14 cellular contexts compared by ENCODE assay signal in genomic region chr14:31070431-31070830, GRCh38. TPM values are rescaled to one million over a fixed set of nuclear protein-coding genes. Genes with fewer than 3 reads are reported as not detected.
DNase-seq lines count a peak whose midpoint lies in the region; ATAC-seq, FAIRE-seq and TF ChIP-seq lines count a peak whose summit lies in the region.
"Had no signal": no experiment of that assay in that cellular context is flagged by ENCODE, and none has a peak within 500 bp of the region (broad histone marks: within the 10 kb centered on the region; RNA-seq: fewer than 3 reads in every experiment).

No MANE protein-coding gene starts in this region.

- no peaks in the 10 kb centered on the region for H4K20me1 ChIP-seq in HepG2 (ENCODE audit: insufficient read depth, low read length)

- POLR2A ChIA-PET in HepG2 (lab: Yijun Ruan, JAX), result interaction anchor here (0.9 kb wide), 1 partner anchor 44 kb away, joined by 3 read pairs; the partner anchor contains the start of gene STRN3

- H3K36me3 ChIP-seq in HepG2 (replicated peaks in 1 of 2; ENCODE audit: control insufficient read depth in 1 of 2, insufficient read depth in 2 of 2, low read length in 2 of 2) (peaks cover 1 to 6% of the 10 kb centered on the region in 2 experiments; a peak in 1 of 5 replicates), right lobe of liver (no peaks in the 10 kb centered on the region)

- no peak overlapping the region for H3K27ac ChIP-seq in HepG2 (ENCODE audit: extremely low read length, insufficient read depth, low read length)
- no peak overlapping the region for H3K27ac ChIP-seq in right lobe of liver
- H3K27ac ChIP-seq: tibial artery had no signal

- no peak for FAIRE-seq in HepG2 (lab: Jason Lieb, UNC)
- FAIRE-seq: small intestine had no signal

- H3K4me1 ChIP-seq in HepG2 (ENCODE audit: insufficient read depth, low read length) (no peaks in the 10 kb centered on the region), right lobe of liver (no peaks in the 10 kb centered on the region)
- H3K4me1 ChIP-seq: tibial artery had no signal

- intact Hi-C loops in HepG2 (cut with micrococcal nuclease; ENCODE audit: unreplicated experiment) (no loop called here), right lobe of liver (cut with DNase I) (no loop called here)

- H3K79me2 ChIP-seq in HepG2 (ENCODE audit: insufficient read depth, low read length), result no peaks in the 10 kb centered on the region

- 90% methylated on average over 5 of the region's 5 CpGs for WGBS in HepG2 (ENCODE audit: low lambda C conversion rate)
- 100% methylated on average over 1 of the region's 5 CpGs for WGBS in right lobe of liver (ENCODE audit: insufficient coverage, low coverage, low lambda C conversion rate, missing lambda C conversion rate)

- H3K4me2 ChIP-seq in HepG2 (ENCODE audit: low read depth, low read length), result no peak overlapping the region

- H3K9me3 ChIP-seq in HepG2 (ENCODE audit: low read length), result no peaks in the 10 kb centered on the region
- no peaks in the 10 kb centered on the region for H3K9me3 ChIP-seq in right lobe of liver
- H3K9me3 ChIP-seq: tibial artery had no signal

- TF ChIP-seq RAD21 in HepG2 (CRISPR knock-in tag; IDR thresholded peaks at IDR 0.05), result no peak

- H3K4me3 ChIP-seq in HepG2 (replicated peaks in 1 of 3; ENCODE audit: insufficient read depth in 1 of 3, low read depth in 2 of 3, low read length in 3 of 3) (no peak overlapping the region), right lobe of liver (no peak overlapping the region)
- H3K4me3 ChIP-seq: tibial artery had no signal

- no peak overlapping the region for H2AFZ ChIP-seq in HepG2 (ENCODE audit: low read length)

- no peak overlapping the region for H3K9ac ChIP-seq in HepG2 (ENCODE audit: insufficient read depth, low read depth, low read length)

- ATAC-seq in HepG2, result no peak; the same call in 2 of the 3 replicates
- ATAC-seq in right lobe of liver, result no peak
- no peak for ATAC-seq in HG03045 (IDR thresholded peaks at IDR 0.05; ENCODE audit: unreplicated experiment)

- in situ Hi-C loops in HepG2 (cut with HindIII; ENCODE audit: extremely low pct_ligation_motif_present, low pct_unique_long_range_greater_than_20kb), result no loop called here
- in situ Hi-C loops in GM13977 (cut with MboI; ENCODE audit: low pct_unique_long_range_greater_than_20kb, low sequenced_read_pairs, unreplicated experiment), result loop anchor here (10.0 kb wide), 1 partner anchor 86 kb away; no protein-coding TSS in a partner anchor

- H3K27me3 ChIP-seq in HepG2 (ENCODE audit: control insufficient read depth in 1 of 2, insufficient read depth in 2 of 2, low read length in 2 of 2) (no peaks in the 10 kb centered on the region), right lobe of liver (no peaks in the 10 kb centered on the region)
- H3K27me3 ChIP-seq: tibial artery had no signal

- no peak for TF ChIP-seq CTCF in HepG2 (CRISPR knock-in tag; IDR thresholded peaks at IDR 0.05)
- TF ChIP-seq CTCF in right lobe of liver (IDR thresholded peaks at IDR 0.05), result no peak
- no peak for TF ChIP-seq CTCF in GM13977 (IDR thresholded peaks at IDR 0.05; ENCODE audit: extremely low read depth, insufficient read depth, missing control alignments)

- CTCF ChIA-PET in HepG2 (lab: Yijun Ruan, JAX; ENCODE audit: low intra/inter-chr PET ratio, low total read pairs), result no interaction called here

- DNase-seq in HepG2 (ENCODE audit: low spot score) (no peak), right lobe of liver (no peak), amniotic epithelial cell (ENCODE audit: low read depth) (peak; percentile 99), iris pigment epithelial cell (ENCODE audit: low read depth) (peak; percentile 92), GM13977 (ENCODE audit: low spot score) (no peak), globus pallidus (ENCODE audit: low spot score) (no peak)
- no peak for DNase-seq in activated CD4-positive, CD25-positive, alpha-beta regulatory T cell treated with anti-CD3 and anti-CD28 coated beads, Interleukin-2, amount 50 U/mL, for 72 hours
- DNase-seq: activated CD8-positive, alpha-beta memory T cell treated with anti-CD3 and anti-CD28 coated beads, Interleukin-2, amount 50 U/mL, for 48 hours; DMS79; NCI-H446; RPMI8226; small intestine; tibial artery had no signal

- no TSS peak for BruUV-seq in HepG2 (replicated peaks; lab: Mats Ljungman, UMichigan)

- TF ChIP-seq POLR2A in HepG2 (IDR thresholded peaks at IDR 0.05; ENCODE audit: insufficient read depth in 1 of 2, low read depth in 2 of 2, low read length in 2 of 2) (no peak), right lobe of liver (IDR thresholded peaks at IDR 0.05) (no peak)

- TF ChIP-seq EP300 in HepG2 (IDR thresholded peaks at IDR 0.05; ENCODE audit: low read depth in 2 of 2, low read length in 2 of 2), result no peak
- TF ChIP-seq EP300 in HepG2 (CRISPR knock-in tag; IDR thresholded peaks at IDR 0.05; ENCODE audit: borderline replicate concordance), result no peak

TF ChIP-seq in HepG2, 621 proteins besides CTCF, POLR2A, EP300 and RAD21 (continues in another document):
- TF ChIP-seq MAFF (IDR thresholded peaks at IDR 0.05; ENCODE audit: low read depth, low read length), result no peak
- no peak for TF ChIP-seq PLRG1 (conservative IDR thresholded peaks at IDR 0.05)
- TF ChIP-seq ZNF598 (CRISPR knock-in tag; IDR thresholded peaks at IDR 0.05; ENCODE audit: borderline replicate concordance), result no peak
- TF ChIP-seq E2F1 (CRISPR knock-in tag; IDR thresholded peaks at IDR 0.05), result no peak
- no peak for TF ChIP-seq ZNF747 (CRISPR knock-in tag; IDR thresholded peaks at IDR 0.05; ENCODE audit: borderline replicate concordance)

RNA-seq across cellular contexts. Expression of gene STRN3, which starts 44.3 kb away (rescaled TPM):
- total RNA-seq in HepG2 (2016; rRNA removed; fragmentation: Illumina TruSeq; extraction: Trizol), result 123 and 135 TPM in 2 replicates
- total RNA-seq in HepG2 (2016; cell fraction: cytosol; rRNA removed; fragmentation: Illumina TruSeq; extraction: Trizol; ENCODE audit: low read depth), result 98.8 and 127 TPM in 2 replicates
- 127 and 145 TPM in 2 replicates for total RNA-seq in HepG2 (2016; cell fraction: insoluble cytoplasmic fraction; rRNA removed; fragmentation: Illumina TruSeq; extraction: Trizol)
- 62.4 and 67.2 TPM in 2 replicates for total RNA-seq in HepG2 (2016; cell fraction: membrane; rRNA removed; fragmentation: Illumina TruSeq; extraction: Trizol)
- total RNA-seq in HepG2 (2016; cell fraction: nucleus; rRNA removed; fragmentation: Illumina TruSeq; extraction: Trizol), result 136 and 152 TPM in 2 replicates
- polyA plus RNA-seq in HepG2 (2011; rRNA removed), result 44.9 and 49.4 TPM in 2 replicates
- polyA plus RNA-seq in HepG2 (2011; cell fraction: cytosol; rRNA removed), result 17.6 and 28.4 TPM in 2 replicates
- 37.0 and 38.5 TPM in 2 replicates for polyA plus RNA-seq in HepG2 (2011; cell fraction: nucleus; rRNA removed)
- 57.6 and 63.3 TPM in 2 replicates for polyA plus RNA-seq in HepG2 (2012)
- 1.6 and 2.2 TPM in 2 replicates for polyA plus RNA-seq in HepG2 (2016; cell fraction: cytosol; fragmentation: Illumina TruSeq; extraction: Trizol; ENCODE audit: low read depth)
- 83.4 and 92.4 TPM in 2 replicates for polyA plus RNA-seq in HepG2 (2016; cell fraction: insoluble cytoplasmic fraction; fragmentation: Illumina TruSeq; extraction: Trizol; ENCODE audit: low read depth)
- polyA plus RNA-seq in HepG2 (2016; cell fraction: membrane; fragmentation: Illumina TruSeq; extraction: Trizol; ENCODE audit: low read depth), result 9.6 and 10.8 TPM in 2 replicates
- polyA plus RNA-seq in HepG2 (2016; cell fraction: nucleus; fragmentation: Illumina TruSeq; extraction: Trizol; ENCODE audit: insufficient read depth, low read depth), result 89.5 and 94.1 TPM in 2 replicates
- 16.3 and 63.5 TPM in 2 replicates for polyA minus RNA-seq in HepG2 (2011; rRNA and poly(A)+ RNA removed; ENCODE audit: low replicate concordance)
- 84.7 and 102 TPM in 2 replicates for polyA minus RNA-seq in HepG2 (2011; cell fraction: cytosol; rRNA and poly(A)+ RNA removed)
- 292 and 316 TPM in 2 replicates for polyA minus RNA-seq in HepG2 (2011; cell fraction: nucleus; rRNA and poly(A)+ RNA removed)
- 10 to 100 TPM; 19.5 to 28.0 (median 21.5) TPM for total RNA-seq in right lobe of liver

RNA-seq across cellular contexts. Expression of gene AP4S1, which starts 45.0 kb away (rescaled TPM):
- total RNA-seq in HepG2 (2016; rRNA removed; fragmentation: Illumina TruSeq; extraction: Trizol), result 21.1 and 22.4 TPM in 2 replicates
- total RNA-seq in HepG2 (2016; cell fraction: cytosol; rRNA removed; fragmentation: Illumina TruSeq; extraction: Trizol; ENCODE audit: low read depth), result 13.0 and 13.5 TPM in 2 replicates
- 20.7 and 22.3 TPM in 2 replicates for total RNA-seq in HepG2 (2016; cell fraction: insoluble cytoplasmic fraction; rRNA removed; fragmentation: Illumina TruSeq; extraction: Trizol)
- 18.6 and 18.9 TPM in 2 replicates for total RNA-seq in HepG2 (2016; cell fraction: membrane; rRNA removed; fragmentation: Illumina TruSeq; extraction: Trizol)
- 16.1 and 23.9 TPM in 2 replicates for total RNA-seq in HepG2 (2016; cell fraction: nucleus; rRNA removed; fragmentation: Illumina TruSeq; extraction: Trizol)
- polyA plus RNA-seq in HepG2 (2011; rRNA removed), result 3.9 and 4.2 TPM in 2 replicates
- polyA plus RNA-seq in HepG2 (2011; cell fraction: cytosol; rRNA removed), result 2.7 and 4.3 TPM in 2 replicates
- polyA plus RNA-seq in HepG2 (2011; cell fraction: nucleus; rRNA removed), result 4.0 and 5.7 TPM in 2 replicates
- polyA plus RNA-seq in HepG2 (2012), result 8.4 and 10.9 TPM in 2 replicates
- polyA plus RNA-seq in HepG2 (2016; cell fraction: cytosol; fragmentation: Illumina TruSeq; extraction: Trizol; ENCODE audit: low read depth), result 12.3 and 14.0 TPM in 2 replicates
- 22.9 and 29.9 TPM in 2 replicates for polyA plus RNA-seq in HepG2 (2016; cell fraction: insoluble cytoplasmic fraction; fragmentation: Illumina TruSeq; extraction: Trizol; ENCODE audit: low read depth)
- polyA plus RNA-seq in HepG2 (2016; cell fraction: membrane; fragmentation: Illumina TruSeq; extraction: Trizol; ENCODE audit: low read depth), result 16.3 and 16.6 TPM in 2 replicates
- 18.7 and 24.5 TPM in 2 replicates for polyA plus RNA-seq in HepG2 (2016; cell fraction: nucleus; fragmentation: Illumina TruSeq; extraction: Trizol; ENCODE audit: insufficient read depth, low read depth)
- polyA minus RNA-seq in HepG2 (2011; rRNA and poly(A)+ RNA removed; ENCODE audit: low replicate concordance), result 5.4 and 7.3 TPM in 2 replicates
- polyA minus RNA-seq in HepG2 (2011; cell fraction: cytosol; rRNA and poly(A)+ RNA removed), result 3.7 and 4.5 TPM in 2 replicates
- 13.8 and 15.0 TPM in 2 replicates for polyA minus RNA-seq in HepG2 (2011; cell fraction: nucleus; rRNA and poly(A)+ RNA removed)
- 1 to 10 TPM; 2.0 to 5.3 (median 2.5) TPM for total RNA-seq in right lobe of liver

Comparison
In these comparisons a context has a peak if more than half of its experiments do, and no peak if none do; other contexts are left out.
1. DNase-seq: peak in amniotic epithelial cell (single experiment) and iris pigment epithelial cell (single experiment); none in HepG2 (single experiment), right lobe of liver (0 of 3), activated CD4-positive, CD25-positive, alpha-beta regulatory T cell treated with anti-CD3 and anti-CD28 coated beads, Interleukin-2, amount 50 U/mL, for 72 hours (single experiment), GM13977 (single experiment) and globus pallidus (single experiment).